In the genomic region with DNA sequence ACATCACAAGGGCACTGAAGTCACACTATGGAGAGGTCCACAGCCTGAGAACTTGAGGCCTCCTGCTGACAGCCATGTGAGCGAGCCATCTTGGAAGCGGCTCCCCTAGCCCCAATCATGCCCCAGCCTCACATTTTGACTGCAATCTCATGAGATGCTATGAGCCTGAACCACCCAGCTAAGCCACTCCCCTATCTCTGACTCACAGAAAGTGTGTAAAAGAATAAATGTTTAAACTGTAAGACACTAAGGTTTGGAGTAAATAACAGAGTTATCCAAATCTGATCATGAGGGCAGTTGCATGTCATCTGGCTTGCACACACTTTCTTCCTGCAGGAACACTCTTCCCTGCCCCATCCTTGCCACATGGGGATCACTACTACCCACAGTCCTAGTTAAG, we compare ENCODE assay signal across 15 cellular contexts.
DNase-seq lines count a peak whose midpoint lies in the region; ATAC-seq lines count a peak whose summit lies in the region.
"Had no signal": no experiment of that assay in that cellular context is flagged by ENCODE, and none has a peak within 500 bp of the region (broad histone marks: within the 10 kb centered on the region; RNA-seq: fewer than 3 reads in every experiment).

No MANE protein-coding gene starts in this region.

- H3K9me2 ChIP-seq in GM23248 (ENCODE audit: insufficient read depth) = no peaks in the 10 kb centered on the region

- WGBS in GM23248 (ENCODE audit: low coverage in 1 of 2, low lambda C conversion rate in 2 of 2, missing lambda C conversion rate in 2 of 2), 2 experiments = 100% methylated on average over 2 of the region's 2 CpGs

- peak overlapping the region; percentile 66 for H3K4me3 ChIP-seq in CD4-positive, CD25-positive, alpha-beta regulatory T cell (ENCODE audit: low read depth, low read length)
- H3K4me3 ChIP-seq in GM23248 = no peak overlapping the region
- H3K4me3 ChIP-seq: adrenal gland, PC-9 had no signal

- peaks cover 30 to 89% (median 62%) of the 10 kb centered on the region in 4 donors for H3K4me1 Mint-ChIP-seq in CD4-positive, CD25-positive, alpha-beta regulatory T cell
- peaks cover 45% of the 10 kb centered on the region for H3K4me1 Mint-ChIP-seq in memory B cell

- peaks cover 73% of the 10 kb centered on the region for H3K4me1 ChIP-seq in CD4-positive, CD25-positive, alpha-beta regulatory T cell (ENCODE audit: control insufficient read depth, insufficient read depth, low read length, poor library complexity, severe bottlenecking)
- peaks cover 5% of the 10 kb centered on the region; the same call in 1 of the 2 replicates for H3K4me1 ChIP-seq in GM23248 (ENCODE audit: insufficient read depth)
- H3K4me1 ChIP-seq: adrenal gland had no signal

- no peaks in the 10 kb centered on the region for H3K27me3 ChIP-seq in CD4-positive, CD25-positive, alpha-beta regulatory T cell (ENCODE audit: control insufficient read depth, insufficient read depth, low read length)
- no peaks in the 10 kb centered on the region for H3K27me3 ChIP-seq in GM23248 (replicated peaks; ENCODE audit: insufficient read depth)
- H3K27me3 ChIP-seq: adrenal gland had no signal

- no peak for DNase-seq in CD4-positive, CD25-positive, alpha-beta regulatory T cell
- peak; percentile 32 for DNase-seq in GM23248
- DNase-seq in activated naive CD4-positive, alpha-beta T cell treated with anti-CD3 and anti-CD28 coated beads, Interleukin-2, amount 50 U/mL, for 16 hours = peak; percentile 40
- DNase-seq in memory B cell (ENCODE audit: low spot score in 2 of 2) = no peak
- no peak for DNase-seq in germinal center (ENCODE audit: low spot score)
- no peak for DNase-seq in mucosa of gallbladder (ENCODE audit: low spot score)
- no peak for DNase-seq in NCI-H187 treated with DMSO at 0.1 percent for 48 hours (lab: John Stamatoyannopoulos, UW)
- DNase-seq: activated CD4-positive, alpha-beta T cell treated with anti-CD3 and anti-CD28 coated beads, Interleukin-2, amount 50 U/mL, for 48 hours; adrenal gland; GDM1; NCI-H1092 treated with DMSO at 0.1 percent for 48 hours; NCI-H2227 treated with DMSO at 0.1 percent for 48 hours; PC-9; SW 1271 had no signal

- peak overlapping the region; percentile 10 to 72 (median 28) for H3K4me3 Mint-ChIP-seq in CD4-positive, CD25-positive, alpha-beta regulatory T cell
- H3K4me3 Mint-ChIP-seq in memory B cell = peak overlapping the region; percentile 74
- H3K4me3 Mint-ChIP-seq: CD14-positive monocyte had no signal

- no peaks in the 10 kb centered on the region for H3K9me3 ChIP-seq in CD4-positive, CD25-positive, alpha-beta regulatory T cell (ENCODE audit: control insufficient read depth in 2 of 2, low read length in 2 of 2)
- no peaks in the 10 kb centered on the region for H3K9me3 ChIP-seq in GM23248 (ENCODE audit: low read depth)
- H3K9me3 ChIP-seq: adrenal gland had no signal

- no peaks in the 10 kb centered on the region; the same call in 1 of the 2 replicates for H3K79me2 ChIP-seq in GM23248 (ENCODE audit: insufficient read depth)

- H3K36me3 Mint-ChIP-seq in CD4-positive, CD25-positive, alpha-beta regulatory T cell = peaks cover 33% of the 10 kb centered on the region
- peaks cover 20% of the 10 kb centered on the region for H3K36me3 Mint-ChIP-seq in memory B cell

- H2AFZ ChIP-seq in GM23248 = no peak overlapping the region
- H2AFZ ChIP-seq: PC-9 had no signal

- peaks cover 20% of the 10 kb centered on the region for H3K36me3 ChIP-seq in CD4-positive, CD25-positive, alpha-beta regulatory T cell (ENCODE audit: control insufficient read depth, insufficient read depth, low read length)
- H3K36me3 ChIP-seq in GM23248 (ENCODE audit: low read depth) = no peaks in the 10 kb centered on the region
- H3K36me3 ChIP-seq: adrenal gland had no signal

- no peak overlapping the region for H3K4me2 ChIP-seq in GM23248 (ENCODE audit: unreplicated experiment)
- H3K4me2 ChIP-seq: PC-9 had no signal

- no peaks in the 10 kb centered on the region for H3K27me3 Mint-ChIP-seq in CD4-positive, CD25-positive, alpha-beta regulatory T cell
- no peaks in the 10 kb centered on the region for H3K27me3 Mint-ChIP-seq in memory B cell

- no peak overlapping the region for H3K9ac ChIP-seq in GM23248

- H3K27ac Mint-ChIP-seq in CD4-positive, CD25-positive, alpha-beta regulatory T cell = peak overlapping the region; percentile 85 to 94 (median 88)
- peak overlapping the region; percentile 96 for H3K27ac Mint-ChIP-seq in memory B cell

- no peak for ATAC-seq in CD4-positive, CD25-positive, alpha-beta regulatory T cell (ENCODE audit: low read depth in 2 of 2)
- ATAC-seq in memory B cell (ENCODE audit: low read depth) = no peak

- H3K27ac ChIP-seq in CD4-positive, CD25-positive, alpha-beta regulatory T cell (ENCODE audit: insufficient read depth, low read length, poor library complexity, severe bottlenecking) = peak overlapping the region; percentile 70
- H3K27ac ChIP-seq in GM23248 = no peak overlapping the region
- H3K27ac ChIP-seq: adrenal gland, PC-9 had no signal

- H4K20me1 ChIP-seq in GM23248 (ENCODE audit: insufficient read depth) = no peaks in the 10 kb centered on the region

- in situ Hi-C loops in GM23248 (cut with MboI) = no loop called here

- H3K9me3 Mint-ChIP-seq in CD4-positive, CD25-positive, alpha-beta regulatory T cell = peaks cover 0 to 2% (median 0%) of the 10 kb centered on the region in 7 donors
- no peaks in the 10 kb centered on the region for H3K9me3 Mint-ChIP-seq in memory B cell
- H3K9me3 Mint-ChIP-seq: CD14-positive monocyte had no signal

- H3F3A ChIP-seq in GM23248 (ENCODE audit: insufficient read depth) = no peaks in the 10 kb centered on the region

Comparison
In these comparisons a context has a peak if more than half of its experiments do, and no peak if none do; other contexts are left out.
1. DNase-seq: peak in GM23248 (single experiment) and activated naive CD4-positive, alpha-beta T cell treated with anti-CD3 and anti-CD28 coated beads, Interleukin-2, amount 50 U/mL, for 16 hours (single experiment); none in CD4-positive, CD25-positive, alpha-beta regulatory T cell (0 of 3), memory B cell (0 of 2), germinal center (single experiment), mucosa of gallbladder (single experiment) and NCI-H187 treated with DMSO at 0.1 percent for 48 hours (single experiment).